In genomic region chr3:30185872-30186271, GRCh38 we compare ENCODE assay signal across 24 cellular contexts.
DNase-seq lines count a peak whose midpoint lies in the region; FAIRE-seq and TF ChIP-seq lines count a peak whose summit lies in the region.
"Had no signal": no experiment of that assay in that cellular context is flagged by ENCODE, and none has a peak within 500 bp of the region (broad histone marks: within the 10 kb centered on the region; RNA-seq: fewer than 3 reads in every experiment).

No MANE protein-coding gene starts in this region.

- DNase-seq in frontal cortex (ENCODE audit: low spot score in 2 of 2) (no peak), small intestine (no peak), hepatocyte (ENCODE audit: low spot score) (no peak), DMS153 (lab: John Stamatoyannopoulos, UW) (no peak), GM20000 (ENCODE audit: low spot score) (no peak)
- DNase-seq: ACHN; AML-193; BE2C; CD4-positive, alpha-beta T cell; CD8-positive, alpha-beta memory T cell; DMS 273 treated with DMSO at 0.1 percent for 48 hours; DMS53; DMS79 treated with DMSO at 0.1 percent for 48 hours; GM23248; H7; HCEC 1CT had no signal

- H3K79me2 ChIP-seq in hepatocyte = no peaks in the 10 kb centered on the region

- no peaks in the 10 kb centered on the region for H4K20me1 ChIP-seq in hepatocyte (ENCODE audit: insufficient read depth, poor library complexity, severe bottlenecking)
- H4K20me1 ChIP-seq: BLaER1 treated with 17β-estradiol and CSF1 and Interleukin-3, amounts not matched to agents 10 nM and 100 nM had no signal

- H3K27me3 ChIP-seq in small intestine (ENCODE audit: control insufficient read depth in 2 of 2, insufficient read depth in 2 of 2, low read length in 2 of 2) (no peaks in the 10 kb centered on the region), hepatocyte (no peaks in the 10 kb centered on the region)
- H3K27me3 ChIP-seq: BE2C; BLaER1 treated with 17β-estradiol and CSF1 and Interleukin-3, amounts not matched to agents 10 nM and 100 nM had no signal

- TF ChIP-seq CTCF in hepatocyte (IDR thresholded peaks at IDR 0.05; ENCODE audit: poor library complexity) (no peak), GM20000 (IDR thresholded peaks at IDR 0.05; ENCODE audit: extremely low read depth, missing control alignments) (no peak)

- no peak overlapping the region for H3K27ac ChIP-seq in small intestine (ENCODE audit: low read depth in 1 of 2, low read length in 1 of 2)
- H3K27ac ChIP-seq in hepatocyte = no peak overlapping the region
- H3K27ac ChIP-seq: 22Rv1; A549; BLaER1 treated with 17β-estradiol and CSF1 and Interleukin-3, amounts not matched to agents 10 nM and 100 nM; GM23248 had no signal

- H3K4me2 ChIP-seq in hepatocyte = no peak overlapping the region
- H3K4me2 ChIP-seq: A549; BLaER1 treated with 17β-estradiol and CSF1 and Interleukin-3, amounts not matched to agents 10 nM and 100 nM had no signal

- H3K4me3 ChIP-seq in small intestine (ENCODE audit: low read depth in 1 of 2, low read length in 2 of 2) = no peak overlapping the region
- H3K4me3 ChIP-seq in hepatocyte = no peak overlapping the region
- H3K4me3 ChIP-seq: A549; BLaER1 treated with 17β-estradiol and CSF1 and Interleukin-3, amounts not matched to agents 10 nM and 100 nM; GM23248 had no signal

- FAIRE-seq in A204.1 (lab: Jason Lieb, UNC) (peak; percentile 91), TTC549 (lab: Jason Lieb, UNC) (peak; percentile 94), frontal cortex (lab: Jason Lieb, UNC) (peak; percentile 94), small intestine (lab: Jason Lieb, UNC) (peak; percentile 77)
- FAIRE-seq: A549, D721Med, GM12892, H1 had no signal

- no peaks in the 10 kb centered on the region for H3K36me3 ChIP-seq in small intestine (ENCODE audit: control insufficient read depth in 2 of 2, insufficient read depth in 2 of 2, low read length in 2 of 2)
- no peaks in the 10 kb centered on the region for H3K36me3 ChIP-seq in hepatocyte (replicated peaks; ENCODE audit: insufficient read depth, low read depth)
- H3K36me3 ChIP-seq: BE2C; BLaER1 treated with 17β-estradiol and CSF1 and Interleukin-3, amounts not matched to agents 10 nM and 100 nM had no signal

- no peaks in the 10 kb centered on the region for H3K9me2 ChIP-seq in hepatocyte (replicated peaks; ENCODE audit: insufficient read depth)

- no peaks in the 10 kb centered on the region for H3K4me1 ChIP-seq in small intestine (ENCODE audit: control insufficient read depth in 2 of 2, insufficient read depth in 1 of 2, low read depth in 1 of 2, low read length in 1 of 2)
- no peaks in the 10 kb centered on the region for H3K4me1 ChIP-seq in hepatocyte (ENCODE audit: insufficient read depth)
- H3K4me1 ChIP-seq: A549; BLaER1 treated with 17β-estradiol and CSF1 and Interleukin-3, amounts not matched to agents 10 nM and 100 nM had no signal

- H3K9me3 ChIP-seq in small intestine (ENCODE audit: control insufficient read depth, low read depth) = no peaks in the 10 kb centered on the region
- H3K9me3 ChIP-seq in hepatocyte (ENCODE audit: low read depth) = no peaks in the 10 kb centered on the region
- H3K9me3 ChIP-seq: A549; BE2C; BLaER1 treated with 17β-estradiol and CSF1 and Interleukin-3, amounts not matched to agents 10 nM and 100 nM had no signal

- no peak overlapping the region for H2AFZ ChIP-seq in hepatocyte
- H2AFZ ChIP-seq: GM23248 had no signal
